ENCODE assay signal across 12 cellular contexts in the genomic region with DNA sequence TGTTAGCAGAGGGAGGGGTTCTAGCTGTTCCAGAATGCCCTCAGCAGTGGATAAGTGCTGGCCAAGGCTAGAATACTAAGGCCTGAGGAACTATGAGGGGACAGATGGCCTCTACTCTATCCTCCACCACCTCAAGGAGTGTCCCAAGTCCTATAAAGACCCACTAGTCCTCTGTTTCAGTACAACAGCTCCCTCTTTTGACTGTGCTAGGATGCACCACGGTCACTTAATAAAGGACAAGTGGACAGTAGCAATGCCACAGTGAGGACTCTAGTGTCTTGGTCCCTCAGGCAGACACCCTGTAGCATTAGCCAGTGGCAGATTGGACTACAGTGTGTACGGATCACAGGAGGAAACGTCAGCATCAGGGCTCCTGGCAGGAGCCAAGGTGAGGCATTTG.
DNase-seq lines count a peak whose midpoint lies in the region; ATAC-seq, FAIRE-seq and TF ChIP-seq lines count a peak whose summit lies in the region.
"Had no signal": no experiment of that assay in that cellular context is flagged by ENCODE, and none has a peak within 500 bp of the region (broad histone marks: within the 10 kb centered on the region; RNA-seq: fewer than 3 reads in every experiment).

No MANE protein-coding gene starts in this region.

- H3K9me1 ChIP-seq in keratinocyte (ENCODE audit: control insufficient read depth, extremely low read depth, insufficient read depth, low read length) = no peaks in the 10 kb centered on the region

- TF ChIP-seq CTCF in VCaP (conservative IDR thresholded peaks at IDR 0.05) = no peak
- TF ChIP-seq CTCF in keratinocyte (optimal IDR thresholded peaks at IDR 0.05 in 1 of 3, IDR thresholded peaks at IDR 0.05 in 1 of 3, conservative IDR thresholded peaks at IDR 0.05 in 1 of 3; ENCODE audit: extremely low read depth in 1 of 3, insufficient read depth in 2 of 3, low read length in 3 of 3) = peak in 2 of 3 experiments; percentile 6 to 7

- H3K9me3 ChIP-seq in BLaER1 (no peaks in the 10 kb centered on the region), keratinocyte (ENCODE audit: control insufficient read depth, low read depth, low read length) (no peaks in the 10 kb centered on the region)
- H3K9me3 ChIP-seq: SJSA1 had no signal

- H2AFZ ChIP-seq in keratinocyte (ENCODE audit: control insufficient read depth, low read length) = no peak overlapping the region

- DNase-seq in H7 = peak; percentile 20
- no peak for DNase-seq in keratinocyte (ENCODE audit: low read depth, low spot score)
- DNase-seq in T-helper 9 cell = no peak
- DNase-seq in NCI-H226 = no peak
- no peak for DNase-seq in NCI-H510A treated with DMSO at 0.1 percent for 48 hours (lab: John Stamatoyannopoulos, UW)
- DNase-seq: activated T-cell treated with anti-CD3 and anti-CD28 coated beads, Interleukin-2, amount 50 U/mL, for 4 hours; dermis blood vessel endothelial cell; mesenchymal stem cell had no signal

- H3K4me2 ChIP-seq in BLaER1 (peak overlapping the region; percentile 41), keratinocyte (ENCODE audit: control insufficient read depth, extremely low read depth, insufficient read depth, low read depth, low read length) (no peak overlapping the region)

- H3K36me3 ChIP-seq in BLaER1 (no peaks in the 10 kb centered on the region), H7 (replicated peaks; ENCODE audit: control insufficient read depth, insufficient read depth, low read length) (no peaks in the 10 kb centered on the region), keratinocyte (ENCODE audit: control insufficient read depth in 2 of 2, extremely low read depth in 1 of 2, insufficient read depth in 2 of 2, low read length in 2 of 2) (no peaks in the 10 kb centered on the region)
- H3K36me3 ChIP-seq: SJSA1 had no signal

- peaks cover 24% of the 10 kb centered on the region for H3K4me1 ChIP-seq in BLaER1
- H3K4me1 ChIP-seq in keratinocyte (ENCODE audit: control insufficient read depth, extremely low read depth, insufficient read depth, low read length) = no peaks in the 10 kb centered on the region

- dilution Hi-C loops in keratinocyte (cut with MboI; ENCODE audit: extremely low pct_ligation_motif_present, low sequenced_read_pairs) = no loop called here

- no peak overlapping the region for H3K27ac ChIP-seq in BLaER1
- peak overlapping the region; percentile 6; the same call in 1 of the 2 replicates for H3K27ac ChIP-seq in VCaP
- H3K27ac ChIP-seq in keratinocyte (ENCODE audit: control insufficient read depth, insufficient read depth, low read length) = no peak overlapping the region
- H3K27ac ChIP-seq: SJSA1 had no signal

- no peaks in the 10 kb centered on the region for H4K20me1 ChIP-seq in BLaER1
- H4K20me1 ChIP-seq in keratinocyte (ENCODE audit: control insufficient read depth, extremely low read depth, insufficient read depth, low read length) = no peaks in the 10 kb centered on the region

- ATAC-seq in GM18858 (IDR thresholded peaks at IDR 0.05; ENCODE audit: unreplicated experiment) = no peak
- ATAC-seq: activated T-cell treated with anti-CD3 and anti-CD28 coated beads, Interleukin-2, amount 50 U/mL, for 4 hours had no signal

- H3K27me3 ChIP-seq in BLaER1 (no peaks in the 10 kb centered on the region), H7 (ENCODE audit: control insufficient read depth, insufficient read depth, low read length) (no peaks in the 10 kb centered on the region; the same call in 1 of the 2 replicates), keratinocyte (ENCODE audit: control insufficient read depth, extremely low read depth, insufficient read depth, low read length) (no peaks in the 10 kb centered on the region)
- H3K27me3 ChIP-seq: SJSA1 had no signal

- FAIRE-seq in keratinocyte (lab: Jason Lieb, UNC) = no peak

- no peak overlapping the region for H3K9ac ChIP-seq in BLaER1
- H3K9ac ChIP-seq in keratinocyte (ENCODE audit: control insufficient read depth, extremely low read depth, insufficient read depth, low read length) = no peak overlapping the region

- H3K4me3 ChIP-seq in BLaER1 = no peak overlapping the region
- H3K4me3 ChIP-seq in H7 (ENCODE audit: insufficient read depth, low read depth, low read length) = no peak overlapping the region
- no peak overlapping the region for H3K4me3 ChIP-seq in keratinocyte (ENCODE audit: control insufficient read depth in 2 of 3, extremely low read depth in 1 of 3, insufficient read depth in 2 of 3, low read depth in 1 of 3, low read length in 3 of 3)
- H3K4me3 ChIP-seq: SJSA1 had no signal

- H3K79me2 ChIP-seq in keratinocyte (ENCODE audit: control insufficient read depth, insufficient read depth, low read length) = no peaks in the 10 kb centered on the region
